1 cellular context compared by ENCODE assay signal in the genomic region with DNA sequence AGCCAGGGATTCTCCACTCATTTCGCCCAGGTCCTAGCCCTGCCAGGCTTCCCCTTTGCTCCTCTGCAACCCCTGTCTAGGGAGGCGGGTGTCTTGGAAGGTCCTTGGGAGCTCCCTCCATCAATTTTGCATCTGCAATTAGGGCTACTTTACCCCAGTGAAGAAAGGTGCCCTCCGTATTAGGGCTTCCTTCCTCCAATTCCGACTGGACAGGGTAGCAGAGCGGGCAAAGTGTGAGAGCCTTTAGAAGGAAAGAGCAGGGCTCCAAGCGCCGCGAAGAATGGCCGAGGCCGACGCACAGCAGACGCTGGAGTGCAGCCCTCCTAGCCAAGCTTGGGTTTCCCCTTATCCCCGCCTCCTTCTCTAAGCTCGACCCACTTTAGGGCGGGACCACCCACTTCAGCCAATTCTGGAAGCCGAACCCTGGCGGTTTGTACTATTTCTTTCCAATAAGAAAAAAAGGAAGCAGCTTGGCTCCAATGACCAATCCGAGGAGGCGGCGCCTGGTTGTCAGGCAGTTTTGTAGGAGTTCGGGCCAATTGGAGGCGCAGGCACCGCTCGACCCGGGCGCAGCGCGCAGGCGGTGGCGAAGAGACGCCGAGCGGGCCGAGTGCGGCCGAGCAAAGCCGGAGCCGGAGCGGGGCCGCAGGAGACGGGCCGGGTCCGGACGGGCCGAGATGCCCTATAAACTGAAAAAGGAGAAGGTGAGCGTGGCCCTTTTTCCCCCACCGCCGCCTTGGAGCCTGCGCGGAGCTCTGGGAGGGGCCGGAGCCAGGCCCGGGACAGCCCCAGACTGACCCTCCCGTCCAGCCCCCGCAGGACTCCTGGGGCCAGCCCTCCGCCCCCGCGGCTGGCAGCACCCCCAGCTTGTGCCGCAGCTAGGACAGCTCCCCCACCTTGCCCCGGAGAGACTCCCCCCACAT.
TF ChIP-seq lines count a peak whose summit lies in the region.

Gene PPP2R5D (plus strand): TSS at position 570 of the 923 bp plus-strand sequence. CDS start 108 bp downstream, at position 678.

TF ChIP-seq in HepG2, 621 proteins besides CTCF, POLR2A, EP300 and RAD21 (continued from another document and continues in another):
- TF ChIP-seq NFAT5 (CRISPR knock-in tag; IDR thresholded peaks at IDR 0.05) = no peak; the same call in 1 of the 2 replicates
- TF ChIP-seq ZNF800 (CRISPR knock-in tag; IDR thresholded peaks at IDR 0.05) = peak; percentile 95
- peak; percentile 84; the same call in 1 of the 2 replicates for TF ChIP-seq ZBTB43 (CRISPR knock-in tag; conservative IDR thresholded peaks at IDR 0.05)
- peak; percentile 33 for TF ChIP-seq HNF4A (CRISPR knock-in tag; IDR thresholded peaks at IDR 0.05)
- TF ChIP-seq MXD1 (CRISPR knock-in tag; IDR thresholded peaks at IDR 0.05) = peak; percentile 37; the same call in 1 of the 2 replicates
- TF ChIP-seq NCOA2 (CRISPR knock-in tag; IDR thresholded peaks at IDR 0.05) = no peak; the same call in 1 of the 2 replicates
- TF ChIP-seq ZSCAN20 (CRISPR knock-in tag; IDR thresholded peaks at IDR 0.05; ENCODE audit: borderline replicate concordance) = peak; percentile 32; the same call in 1 of the 2 replicates
- no peak for TF ChIP-seq XBP1 (CRISPR knock-in tag; IDR thresholded peaks at IDR 0.05)
- TF ChIP-seq HCFC1 (IDR thresholded peaks at IDR 0.05; ENCODE audit: low read depth, low read length) = no peak
- TF ChIP-seq MIER3 (CRISPR knock-in tag; IDR thresholded peaks at IDR 0.05; ENCODE audit: borderline replicate concordance) = peak; percentile 70
- peak; percentile 55; the same call in 1 of the 2 replicates for TF ChIP-seq ZNF180 (CRISPR knock-in tag; IDR thresholded peaks at IDR 0.05; ENCODE audit: borderline replicate concordance, low read depth)
- peak; percentile 27 for TF ChIP-seq TEAD3 (CRISPR knock-in tag; optimal IDR thresholded peaks at IDR 0.05; ENCODE audit: borderline replicate concordance)
- TF ChIP-seq RELA (CRISPR knock-in tag; IDR thresholded peaks at IDR 0.05) = no peak; the same call in 1 of the 2 replicates
- TF ChIP-seq ZNF530 (CRISPR knock-in tag; IDR thresholded peaks at IDR 0.05; ENCODE audit: low read depth) = no peak
- TF ChIP-seq, protein P1, sequence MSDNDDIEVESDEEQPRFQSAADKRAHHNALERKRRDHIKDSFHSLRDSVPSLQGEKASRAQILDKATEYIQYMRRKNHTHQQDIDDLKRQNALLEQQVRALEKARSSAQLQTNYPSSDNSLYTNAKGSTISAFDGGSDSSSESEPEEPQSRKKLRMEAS (IDR thresholded peaks at IDR 0.05) = peak; percentile 18
- TF ChIP-seq, protein P2, sequence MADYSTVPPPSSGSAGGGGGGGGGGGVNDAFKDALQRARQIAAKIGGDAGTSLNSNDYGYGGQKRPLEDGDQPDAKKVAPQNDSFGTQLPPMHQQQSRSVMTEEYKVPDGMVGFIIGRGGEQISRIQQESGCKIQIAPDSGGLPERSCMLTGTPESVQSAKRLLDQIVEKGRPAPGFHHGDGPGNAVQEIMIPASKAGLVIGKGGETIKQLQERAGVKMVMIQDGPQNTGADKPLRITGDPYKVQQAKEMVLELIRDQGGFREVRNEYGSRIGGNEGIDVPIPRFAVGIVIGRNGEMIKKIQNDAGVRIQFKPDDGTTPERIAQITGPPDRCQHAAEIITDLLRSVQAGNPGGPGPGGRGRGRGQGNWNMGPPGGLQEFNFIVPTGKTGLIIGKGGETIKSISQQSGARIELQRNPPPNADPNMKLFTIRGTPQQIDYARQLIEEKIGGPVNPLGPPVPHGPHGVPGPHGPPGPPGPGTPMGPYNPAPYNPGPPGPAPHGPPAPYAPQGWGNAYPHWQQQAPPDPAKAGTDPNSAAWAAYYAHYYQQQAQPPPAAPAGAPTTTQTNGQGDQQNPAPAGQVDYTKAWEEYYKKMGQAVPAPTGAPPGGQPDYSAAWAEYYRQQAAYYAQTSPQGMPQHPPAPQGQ (CRISPR knock-in tag; IDR thresholded peaks at IDR 0.05; ENCODE audit: borderline replicate concordance) = no peak
- peak; percentile 25; the same call in 1 of the 2 replicates for TF ChIP-seq HDAC1 (CRISPR knock-in tag; IDR thresholded peaks at IDR 0.05)
- TF ChIP-seq GFI1 (CRISPR knock-in tag; IDR thresholded peaks at IDR 0.05; ENCODE audit: borderline replicate concordance) = peak; percentile 75; the same call in 1 of the 2 replicates
- no peak for TF ChIP-seq ATRX (CRISPR knock-in tag; IDR thresholded peaks at IDR 0.05; ENCODE audit: borderline replicate concordance)
- no peak for TF ChIP-seq ZNF34 (CRISPR knock-in tag; IDR thresholded peaks at IDR 0.05; ENCODE audit: borderline replicate concordance)
- TF ChIP-seq NFYC (CRISPR knock-in tag; IDR thresholded peaks at IDR 0.05) = peak; percentile 90
- TF ChIP-seq, protein P3, sequence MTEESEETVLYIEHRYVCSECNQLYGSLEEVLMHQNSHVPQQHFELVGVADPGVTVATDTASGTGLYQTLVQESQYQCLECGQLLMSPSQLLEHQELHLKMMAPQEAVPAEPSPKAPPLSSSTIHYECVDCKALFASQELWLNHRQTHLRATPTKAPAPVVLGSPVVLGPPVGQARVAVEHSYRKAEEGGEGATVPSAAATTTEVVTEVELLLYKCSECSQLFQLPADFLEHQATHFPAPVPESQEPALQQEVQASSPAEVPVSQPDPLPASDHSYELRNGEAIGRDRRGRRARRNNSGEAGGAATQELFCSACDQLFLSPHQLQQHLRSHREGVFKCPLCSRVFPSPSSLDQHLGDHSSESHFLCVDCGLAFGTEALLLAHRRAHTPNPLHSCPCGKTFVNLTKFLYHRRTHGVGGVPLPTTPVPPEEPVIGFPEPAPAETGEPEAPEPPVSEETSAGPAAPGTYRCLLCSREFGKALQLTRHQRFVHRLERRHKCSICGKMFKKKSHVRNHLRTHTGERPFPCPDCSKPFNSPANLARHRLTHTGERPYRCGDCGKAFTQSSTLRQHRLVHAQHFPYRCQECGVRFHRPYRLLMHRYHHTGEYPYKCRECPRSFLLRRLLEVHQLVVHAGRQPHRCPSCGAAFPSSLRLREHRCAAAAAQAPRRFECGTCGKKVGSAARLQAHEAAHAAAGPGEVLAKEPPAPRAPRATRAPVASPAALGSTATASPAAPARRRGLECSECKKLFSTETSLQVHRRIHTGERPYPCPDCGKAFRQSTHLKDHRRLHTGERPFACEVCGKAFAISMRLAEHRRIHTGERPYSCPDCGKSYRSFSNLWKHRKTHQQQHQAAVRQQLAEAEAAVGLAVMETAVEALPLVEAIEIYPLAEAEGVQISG (CRISPR knock-in tag; IDR thresholded peaks at IDR 0.05) = peak; percentile 76; the same call in 1 of the 2 replicates
- TF ChIP-seq ZNF569 (CRISPR knock-in tag; IDR thresholded peaks at IDR 0.05; ENCODE audit: borderline replicate concordance) = no peak
- no peak for TF ChIP-seq TSC22D2 (CRISPR knock-in tag; IDR thresholded peaks at IDR 0.05; ENCODE audit: borderline replicate concordance)
- TF ChIP-seq ZFYVE20 (CRISPR knock-in tag; IDR thresholded peaks at IDR 0.05; ENCODE audit: borderline replicate concordance, low read depth) = no peak
- 0 out of 2 replicates have a peak, but pooled peaks have one; percentile 33 for TF ChIP-seq ZNF143 (CRISPR knock-in tag; IDR thresholded peaks at IDR 0.05)
- peak; percentile 38; the same call in 1 of the 2 replicates for TF ChIP-seq MTF2 (CRISPR knock-in tag; IDR thresholded peaks at IDR 0.05; ENCODE audit: borderline replicate concordance)
- no peak for TF ChIP-seq KDM6A (CRISPR knock-in tag; IDR thresholded peaks at IDR 0.05; ENCODE audit: low read depth)
- no peak; the same call in 1 of the 2 replicates for TF ChIP-seq ELF1 (CRISPR knock-in tag; IDR thresholded peaks at IDR 0.05)
- TF ChIP-seq NFE2L2 (IDR thresholded peaks at IDR 0.05; ENCODE audit: low read length) = no peak
- TF ChIP-seq KDM4B (CRISPR knock-in tag; IDR thresholded peaks at IDR 0.05) = no peak
- TF ChIP-seq SMAD9 (CRISPR knock-in tag; IDR thresholded peaks at IDR 0.05) = no peak
- TF ChIP-seq, protein P4, sequence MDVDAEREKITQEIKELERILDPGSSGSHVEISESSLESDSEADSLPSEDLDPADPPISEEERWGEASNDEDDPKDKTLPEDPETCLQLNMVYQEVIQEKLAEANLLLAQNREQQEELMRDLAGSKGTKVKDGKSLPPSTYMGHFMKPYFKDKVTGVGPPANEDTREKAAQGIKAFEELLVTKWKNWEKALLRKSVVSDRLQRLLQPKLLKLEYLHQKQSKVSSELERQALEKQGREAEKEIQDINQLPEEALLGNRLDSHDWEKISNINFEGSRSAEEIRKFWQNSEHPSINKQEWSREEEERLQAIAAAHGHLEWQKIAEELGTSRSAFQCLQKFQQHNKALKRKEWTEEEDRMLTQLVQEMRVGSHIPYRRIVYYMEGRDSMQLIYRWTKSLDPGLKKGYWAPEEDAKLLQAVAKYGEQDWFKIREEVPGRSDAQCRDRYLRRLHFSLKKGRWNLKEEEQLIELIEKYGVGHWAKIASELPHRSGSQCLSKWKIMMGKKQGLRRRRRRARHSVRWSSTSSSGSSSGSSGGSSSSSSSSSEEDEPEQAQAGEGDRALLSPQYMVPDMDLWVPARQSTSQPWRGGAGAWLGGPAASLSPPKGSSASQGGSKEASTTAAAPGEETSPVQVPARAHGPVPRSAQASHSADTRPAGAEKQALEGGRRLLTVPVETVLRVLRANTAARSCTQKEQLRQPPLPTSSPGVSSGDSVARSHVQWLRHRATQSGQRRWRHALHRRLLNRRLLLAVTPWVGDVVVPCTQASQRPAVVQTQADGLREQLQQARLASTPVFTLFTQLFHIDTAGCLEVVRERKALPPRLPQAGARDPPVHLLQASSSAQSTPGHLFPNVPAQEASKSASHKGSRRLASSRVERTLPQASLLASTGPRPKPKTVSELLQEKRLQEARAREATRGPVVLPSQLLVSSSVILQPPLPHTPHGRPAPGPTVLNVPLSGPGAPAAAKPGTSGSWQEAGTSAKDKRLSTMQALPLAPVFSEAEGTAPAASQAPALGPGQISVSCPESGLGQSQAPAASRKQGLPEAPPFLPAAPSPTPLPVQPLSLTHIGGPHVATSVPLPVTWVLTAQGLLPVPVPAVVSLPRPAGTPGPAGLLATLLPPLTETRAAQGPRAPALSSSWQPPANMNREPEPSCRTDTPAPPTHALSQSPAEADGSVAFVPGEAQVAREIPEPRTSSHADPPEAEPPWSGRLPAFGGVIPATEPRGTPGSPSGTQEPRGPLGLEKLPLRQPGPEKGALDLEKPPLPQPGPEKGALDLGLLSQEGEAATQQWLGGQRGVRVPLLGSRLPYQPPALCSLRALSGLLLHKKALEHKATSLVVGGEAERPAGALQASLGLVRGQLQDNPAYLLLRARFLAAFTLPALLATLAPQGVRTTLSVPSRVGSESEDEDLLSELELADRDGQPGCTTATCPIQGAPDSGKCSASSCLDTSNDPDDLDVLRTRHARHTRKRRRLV (CRISPR knock-in tag; IDR thresholded peaks at IDR 0.05) = peak; percentile 66
- peak; percentile 74; the same call in 1 of the 2 replicates for TF ChIP-seq MEF2D (CRISPR knock-in tag; IDR thresholded peaks at IDR 0.05)
- no peak for TF ChIP-seq ZNF24 (IDR thresholded peaks at IDR 0.05)
